In the genomic region with DNA sequence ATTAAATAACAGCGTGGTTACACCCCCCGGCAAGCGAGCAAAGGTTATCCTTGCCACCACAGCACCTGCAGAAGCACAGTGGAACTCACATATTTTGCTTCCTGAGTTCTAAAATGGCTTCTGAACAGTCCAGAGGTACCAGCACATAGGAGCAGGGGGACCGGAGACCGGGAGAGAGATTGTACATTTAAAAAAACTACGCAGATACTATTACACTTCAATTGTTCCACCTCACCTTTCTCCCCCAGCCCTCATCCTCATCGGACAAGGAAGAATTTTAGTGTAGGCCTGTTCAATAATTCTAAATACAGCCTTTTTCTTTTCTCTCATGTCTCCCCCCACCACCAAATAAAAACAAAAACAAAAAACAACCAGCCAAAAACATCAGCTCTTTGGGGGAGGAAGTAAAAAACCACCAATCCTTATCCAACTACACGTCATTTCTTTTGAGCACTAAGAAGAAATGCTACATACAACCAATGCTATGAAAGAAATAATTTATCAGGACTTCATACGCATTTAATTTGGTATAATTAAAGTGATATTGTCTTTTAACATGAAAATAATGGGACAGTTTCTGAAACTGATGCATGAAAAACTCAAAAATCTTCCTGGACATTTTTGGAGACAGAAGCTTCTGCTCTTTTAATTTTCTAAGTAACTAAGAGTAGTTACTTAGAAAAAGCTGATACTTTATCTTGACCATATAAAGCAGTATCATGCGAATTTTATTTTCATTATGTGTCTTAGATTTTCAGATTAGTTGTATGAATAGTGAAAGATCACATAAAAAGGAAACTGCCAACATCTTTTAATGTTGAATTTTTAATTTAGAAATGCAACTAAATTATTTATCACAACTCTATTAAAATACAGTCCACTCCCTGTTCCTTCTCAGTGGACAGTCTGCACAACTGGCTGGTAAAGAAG, we compare ENCODE assay signal across 8 cellular contexts. TPM values are rescaled to one million over a fixed set of nuclear protein-coding genes. Genes with fewer than 3 reads are reported as not detected.
DNase-seq lines count a peak whose midpoint lies in the region; ATAC-seq, FAIRE-seq and TF ChIP-seq lines count a peak whose summit lies in the region.

No MANE protein-coding gene starts in this region.

- TF ChIP-seq CTCF in astrocyte (IDR thresholded peaks at IDR 0.05; ENCODE audit: insufficient read depth, low read depth, low read length) (no peak), thoracic aorta (IDR thresholded peaks at IDR 0.05) (no peak)

- H3K27me3 ChIP-seq in astrocyte (ENCODE audit: insufficient read depth, low read length) (no peaks in the 10 kb centered on the region), thoracic aorta (replicated peaks; ENCODE audit: insufficient read depth) (no peaks in the 10 kb centered on the region)

- H3K27ac ChIP-seq in astrocyte (ENCODE audit: low read depth, low read length) = no peak overlapping the region
- H3K27ac ChIP-seq in thoracic aorta = peak overlapping the region; percentile 96 to 97

- H3K79me2 ChIP-seq in astrocyte (ENCODE audit: insufficient read depth, low read length) = no peaks in the 10 kb centered on the region

- H3K36me3 Mint-ChIP-seq in activated naive CD4-positive, alpha-beta T cell treated with anti-CD3 and anti-CD28 coated beads, Interleukin-2, amount 10 ng/mL, durations not matched to agents 7 days and 5 days = peaks cover 26% of the 10 kb centered on the region
- no peaks in the 10 kb centered on the region for H3K36me3 Mint-ChIP-seq in astrocyte (ENCODE audit: low read depth, unreplicated experiment)

- DNase-seq in activated naive CD4-positive, alpha-beta T cell treated with anti-CD3 and anti-CD28 coated beads, Interleukin-2, amount 10 ng/mL, durations not matched to agents 7 days and 5 days = peak; percentile 43
- no peak for DNase-seq in activated naive CD4-positive, alpha-beta T cell treated with anti-CD3 and anti-CD28 coated beads, Interleukin-2, amount 50 U/mL, for 16 hours
- DNase-seq in NCI-H446 (lab: John Stamatoyannopoulos, UW) (peak; percentile 58 to 67), astrocyte (ENCODE audit: low read depth) (no peak), kidney tubule cell (ENCODE audit: low spot score) (peak; percentile 39), thoracic aorta (ENCODE audit: low spot score) (no peak)

- peak overlapping the region; percentile 71 for H3K4me3 ChIP-seq in astrocyte (ENCODE audit: insufficient read depth, low read depth, low read length)
- peak overlapping the region; percentile 100 for H3K4me3 ChIP-seq in thoracic aorta

- peak overlapping the region; percentile 77 for H3K4me3 Mint-ChIP-seq in activated naive CD4-positive, alpha-beta T cell treated with anti-CD3 and anti-CD28 coated beads, Interleukin-2, amount 10 ng/mL, durations not matched to agents 7 days and 5 days
- peak overlapping the region; percentile 73 for H3K4me3 Mint-ChIP-seq in astrocyte (ENCODE audit: unreplicated experiment)

- H3K9me3 Mint-ChIP-seq in activated naive CD4-positive, alpha-beta T cell treated with anti-CD3 and anti-CD28 coated beads, Interleukin-2, amount 10 ng/mL, durations not matched to agents 7 days and 5 days = no peaks in the 10 kb centered on the region
- no peaks in the 10 kb centered on the region for H3K9me3 Mint-ChIP-seq in astrocyte (ENCODE audit: unreplicated experiment)

- ATAC-seq in thoracic aorta (ENCODE audit: insufficient number of reproducible peaks, low FRiP score, low read depth) (no peak), GM19452 (IDR thresholded peaks at IDR 0.05; ENCODE audit: unreplicated experiment) (no peak), GM21447 (IDR thresholded peaks at IDR 0.05; ENCODE audit: unreplicated experiment) (no peak)

- peak overlapping the region; percentile 96 for H2AFZ ChIP-seq in astrocyte (ENCODE audit: low read depth, low read length)

- no peaks in the 10 kb centered on the region for H4K20me1 ChIP-seq in astrocyte (ENCODE audit: insufficient read depth, low read length)

- H3K9ac ChIP-seq in astrocyte (ENCODE audit: low read length) = peak overlapping the region; percentile 87

- H3K36me3 ChIP-seq in astrocyte (ENCODE audit: insufficient read depth, low read length) = no peaks in the 10 kb centered on the region
- H3K36me3 ChIP-seq in thoracic aorta = no peaks in the 10 kb centered on the region

- CTCF ChIA-PET in activated naive CD4-positive, alpha-beta T cell treated with anti-CD3 and anti-CD28 coated beads, Interleukin-2, amount 10 ng/mL, durations not matched to agents 7 days and 5 days (lab: Charles Lee) = interaction anchor here (0.8 kb wide), 1 partner anchor 19 kb away, joined by 3 read pairs; the partner anchor contains the start of gene FAF1

- H3K4me1 ChIP-seq in astrocyte (ENCODE audit: insufficient read depth, low read length) = peaks cover 6% of the 10 kb centered on the region
- H3K4me1 ChIP-seq in thoracic aorta (ENCODE audit: control insufficient read depth in 1 of 2, low read depth in 2 of 2) = peaks cover 0 to 11% of the 10 kb centered on the region in 2 donors

- H3K9me3 ChIP-seq in astrocyte (ENCODE audit: insufficient read depth, low read depth, low read length) (no peaks in the 10 kb centered on the region), thoracic aorta (no peaks in the 10 kb centered on the region)

- no peak for FAIRE-seq in astrocyte (lab: Jason Lieb, UNC)

- H3K27ac Mint-ChIP-seq in activated naive CD4-positive, alpha-beta T cell treated with anti-CD3 and anti-CD28 coated beads, Interleukin-2, amount 10 ng/mL, durations not matched to agents 7 days and 5 days = peak overlapping the region; percentile 43
- H3K27ac Mint-ChIP-seq in astrocyte (ENCODE audit: unreplicated experiment) = no peak overlapping the region

- peaks cover 33% of the 10 kb centered on the region for H3K4me1 Mint-ChIP-seq in activated naive CD4-positive, alpha-beta T cell treated with anti-CD3 and anti-CD28 coated beads, Interleukin-2, amount 10 ng/mL, durations not matched to agents 7 days and 5 days
- no peaks in the 10 kb centered on the region for H3K4me1 Mint-ChIP-seq in astrocyte (ENCODE audit: low read depth, unreplicated experiment)

- H3K4me2 ChIP-seq in astrocyte (ENCODE audit: low read length) = peak overlapping the region; percentile 93

- H3K27me3 Mint-ChIP-seq in activated naive CD4-positive, alpha-beta T cell treated with anti-CD3 and anti-CD28 coated beads, Interleukin-2, amount 10 ng/mL, durations not matched to agents 7 days and 5 days = peaks cover 30% of the 10 kb centered on the region
- H3K27me3 Mint-ChIP-seq in astrocyte (ENCODE audit: low read depth, unreplicated experiment) = peaks cover 66% of the 10 kb centered on the region

RNA-seq across cellular contexts. Expression of gene CDKN2C, which starts 9.1 kb away (rescaled TPM):
- total RNA-seq in astrocyte = 0.43 and 0.60 TPM in 2 replicates
- total RNA-seq in thoracic aorta = 10 to 100 TPM; 10.3 to 12.6 TPM

RNA-seq across cellular contexts. Expression of gene FAF1, which starts 19.1 kb away (rescaled TPM):
- total RNA-seq in astrocyte (34.1 and 35.4 TPM in 2 replicates), thoracic aorta (10 to 100 TPM; 25.5 to 68.6 TPM)

Comparison
In these comparisons a context has a peak if more than half of its experiments do, and no peak if none do; other contexts are left out.
1. DNase-seq: peak in activated naive CD4-positive, alpha-beta T cell treated with anti-CD3 and anti-CD28 coated beads, Interleukin-2, amount 10 ng/mL, durations not matched to agents 7 days and 5 days (single experiment), NCI-H446 (2 of 2) and kidney tubule cell (single experiment); none in activated naive CD4-positive, alpha-beta T cell treated with anti-CD3 and anti-CD28 coated beads, Interleukin-2, amount 50 U/mL, for 16 hours (single experiment), astrocyte (single experiment) and thoracic aorta (single experiment).